In genomic region chr1:102497810-102498209, GRCh38 we compare ENCODE assay signal across 7 cellular contexts.
DNase-seq lines count a peak whose midpoint lies in the region; ATAC-seq and TF ChIP-seq lines count a peak whose summit lies in the region.
"Not testable (repeated sequence)": the region's sequence is repeated elsewhere in the genome, so short reads cannot be mapped to it uniquely, and the experiment has no call there.

No MANE protein-coding gene starts in this region.

- peaks cover 19% of the 10 kb centered on the region for H3K9me3 ChIP-seq in NT2/D1 (ENCODE audit: insufficient read depth, low read length)

- H3K27me3 ChIP-seq in NT2/D1 (ENCODE audit: insufficient read depth, insufficient read length), result not testable (repeated sequence)

- H3K4me3 Mint-ChIP-seq in WTC11, result not testable (repeated sequence)

- H3K27me3 Mint-ChIP-seq in WTC11 (ENCODE audit: low read depth), result not testable (repeated sequence)

- ATAC-seq in WTC11, result not testable (repeated sequence)

- H3K4me1 Mint-ChIP-seq in WTC11, result not testable (repeated sequence)

- DNase-seq in Caki2 (ENCODE audit: low read depth) (peak; percentile 9), ELF-1 (ENCODE audit: low read depth, low spot score) (peak; percentile 26), LNCaP clone FGC (ENCODE audit: low read depth) (peak; percentile 21), NT2/D1 (ENCODE audit: low read depth, low spot score) (peak; percentile 15), WTC11 (ENCODE audit: low spot score) (peak; percentile 70), epithelial cell of proximal tubule (ENCODE audit: low read depth) (peak; percentile 1), islet precursor cell (peak; percentile 56)

- peaks cover 53% of the 10 kb centered on the region for H3K9me3 Mint-ChIP-seq in WTC11

- POLR2A ChIA-PET in WTC11 (lab: Charles Lee), result not testable (repeated sequence)

- in situ Hi-C loops in Caki2 (cut with HindIII; ENCODE audit: low pct_unique_long_range_greater_than_20kb, low sequenced_read_pairs), result not testable (repeated sequence)

- not testable (repeated sequence) for H3K9ac ChIP-seq in NT2/D1 (ENCODE audit: insufficient read length, low read depth)

- not testable (repeated sequence) for H3K27ac Mint-ChIP-seq in WTC11

- not testable (repeated sequence) for H3K36me3 ChIP-seq in NT2/D1 (ENCODE audit: insufficient read depth, insufficient read length, low read length)

- not testable (repeated sequence) for TF ChIP-seq CTCF in LNCaP clone FGC (IDR thresholded peaks at IDR 0.05; ENCODE audit: control insufficient read depth, extremely low read depth, insufficient read depth); WTC11 (IDR thresholded peaks at IDR 0.05); epithelial cell of proximal tubule (conservative IDR thresholded peaks at IDR 0.05; ENCODE audit: low read depth, low read length)

- CTCF ChIA-PET in WTC11 (lab: Charles Lee), result not testable (repeated sequence)

- H3K4me3 ChIP-seq in LNCaP clone FGC (ENCODE audit: low read depth, low read length); NT2/D1 (ENCODE audit: insufficient read length, low read depth); epithelial cell of proximal tubule (ENCODE audit: low read depth, low read length): not testable (repeated sequence)

- H3K36me3 Mint-ChIP-seq in WTC11, result peaks cover 33% of the 10 kb centered on the region

- not testable (repeated sequence) for H3K4me1 ChIP-seq in NT2/D1 (ENCODE audit: insufficient read depth, insufficient read length)

TF ChIP-seq in WTC11, 78 proteins besides CTCF, POLR2A, EP300 and RAD21:
- TF ChIP-seq ETV6 (CRISPR knock-in tag; IDR thresholded peaks at IDR 0.05), result 0 out of 2 replicates have a peak, but pooled peaks have one; percentile 43
- 0 out of 2 replicates have a peak, but pooled peaks have one; percentile 8 for TF ChIP-seq USF2 (CRISPR knock-in tag; IDR thresholded peaks at IDR 0.05)

Comparison
In these comparisons a context has a peak if more than half of its experiments do, and no peak if none do; other contexts are left out.
1. DNase-seq: peak in every context shown above with its lines; median percentile 70 in WTC11; 56 in islet precursor cell; 26 in ELF-1; 21 in LNCaP clone FGC; 15 in NT2/D1; 9 in Caki2; 1 in epithelial cell of proximal tubule.